Comparison of ENCODE assay signal across 1 cellular context in genomic region chr3:126752303-126753190, GRCh38.
TF ChIP-seq lines count a peak whose summit lies in the region.

No MANE protein-coding gene starts in this region.

TF ChIP-seq in HepG2, 621 proteins besides CTCF, POLR2A, EP300 and RAD21 (continued from another document and continues in another):
- TF ChIP-seq SMYD3 (CRISPR knock-in tag; IDR thresholded peaks at IDR 0.05) (no peak), KMT2B (CRISPR knock-in tag; IDR thresholded peaks at IDR 0.05) (no peak), ZKSCAN8 (CRISPR knock-in tag; IDR thresholded peaks at IDR 0.05; ENCODE audit: borderline replicate concordance) (no peak), HMG20B (CRISPR knock-in tag; conservative IDR thresholded peaks at IDR 0.05) (no peak), XBP1 (CRISPR knock-in tag; IDR thresholded peaks at IDR 0.05) (no peak), HNF4G (IDR thresholded peaks at IDR 0.05; ENCODE audit: borderline replicate concordance, low read depth, low read length) (no peak), HNF4G (CRISPR knock-in tag; IDR thresholded peaks at IDR 0.05; ENCODE audit: borderline replicate concordance, low read depth) (no peak), ATF2 (CRISPR knock-in tag; IDR thresholded peaks at IDR 0.05) (peak; percentile 43; the same call in 1 of the 2 replicates), ZFAT (CRISPR knock-in tag; conservative IDR thresholded peaks at IDR 0.05) (no peak), STAT5B (CRISPR knock-in tag; IDR thresholded peaks at IDR 0.05) (no peak), KMT2A (CRISPR knock-in tag; IDR thresholded peaks at IDR 0.05) (no peak), KIAA2018 (CRISPR knock-in tag; IDR thresholded peaks at IDR 0.05; ENCODE audit: borderline replicate concordance) (no peak), RORA (CRISPR knock-in tag; IDR thresholded peaks at IDR 0.05) (no peak), IKZF1 (IDR thresholded peaks at IDR 0.05) (no peak), ZNF33B (CRISPR knock-in tag; IDR thresholded peaks at IDR 0.05) (no peak), RBM22 (optimal IDR thresholded peaks at IDR 0.05; ENCODE audit: low read length) (no peak), ZNF260 (CRISPR knock-in tag; IDR thresholded peaks at IDR 0.05; ENCODE audit: borderline replicate concordance, low read depth) (no peak), GRHL1 (CRISPR knock-in tag; conservative IDR thresholded peaks at IDR 0.05) (no peak), ZNF251 (CRISPR knock-in tag; IDR thresholded peaks at IDR 0.05) (no peak), NFATC3 (CRISPR knock-in tag; IDR thresholded peaks at IDR 0.05) (no peak), EED (CRISPR knock-in tag; IDR thresholded peaks at IDR 0.05) (no peak), ZNF20 (CRISPR knock-in tag; IDR thresholded peaks at IDR 0.05) (no peak), ZNF431 (CRISPR knock-in tag; IDR thresholded peaks at IDR 0.05; ENCODE audit: borderline replicate concordance, low read depth) (no peak), ZNF644 (CRISPR knock-in tag; IDR thresholded peaks at IDR 0.05; ENCODE audit: low read depth) (no peak), CHD2 (IDR thresholded peaks at IDR 0.05; ENCODE audit: low read depth, low read length) (no peak), AGO2 (optimal IDR thresholded peaks at IDR 0.05; ENCODE audit: low read depth, low read length) (no peak), PRDM10 (CRISPR knock-in tag; IDR thresholded peaks at IDR 0.05; ENCODE audit: low read depth) (no peak), ZNF512B (CRISPR knock-in tag; IDR thresholded peaks at IDR 0.05; ENCODE audit: borderline replicate concordance) (no peak), ZNF501 (CRISPR knock-in tag; IDR thresholded peaks at IDR 0.05) (no peak), IKZF4 (CRISPR knock-in tag; IDR thresholded peaks at IDR 0.05; ENCODE audit: borderline replicate concordance, low read depth, not compliant biosample characterization) (no peak), TFDP1 (CRISPR knock-in tag; IDR thresholded peaks at IDR 0.05; ENCODE audit: borderline replicate concordance) (no peak), MED8 (CRISPR knock-in tag; IDR thresholded peaks at IDR 0.05; ENCODE audit: insufficient replicate concordance) (no peak), TEAD3 (CRISPR knock-in tag; optimal IDR thresholded peaks at IDR 0.05; ENCODE audit: borderline replicate concordance) (peak; percentile 7)
